ENCODE assay signal across 10 cellular contexts in the genomic region with DNA sequence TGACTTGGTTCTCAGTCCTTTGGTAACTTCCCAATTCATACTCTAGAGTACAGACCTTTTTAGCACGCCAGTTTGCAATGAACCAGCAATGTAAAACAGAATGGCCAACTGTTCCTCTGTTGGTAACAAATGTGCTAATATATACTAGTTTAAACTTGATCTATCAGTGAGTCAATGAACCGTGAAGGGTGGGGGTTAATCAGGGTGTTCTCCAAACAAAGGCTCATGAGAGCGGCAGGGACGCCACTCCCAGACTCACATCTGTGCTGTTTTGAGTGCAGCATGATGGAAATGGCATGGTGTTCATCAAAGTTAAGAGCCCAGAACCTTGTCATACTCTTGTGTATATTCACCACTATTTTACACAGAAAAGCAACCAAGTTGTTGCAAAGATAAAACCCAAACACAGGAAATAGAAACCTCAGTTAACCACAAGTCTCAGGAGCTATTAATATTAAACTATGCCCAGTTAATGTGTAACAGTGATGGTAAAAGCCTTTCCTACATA.
DNase-seq lines count a peak whose midpoint lies in the region; ATAC-seq, FAIRE-seq and TF ChIP-seq lines count a peak whose summit lies in the region.
"Had no signal": no experiment of that assay in that cellular context is flagged by ENCODE, and none has a peak within 500 bp of the region (broad histone marks: within the 10 kb centered on the region; RNA-seq: fewer than 3 reads in every experiment).

No MANE protein-coding gene starts in this region.

- ATAC-seq in A549 = peak; percentile 80 to 89
- ATAC-seq in GM18909 (IDR thresholded peaks at IDR 0.05; ENCODE audit: poor library complexity, unreplicated experiment) = peak; percentile 98
- ATAC-seq in HG03064 (IDR thresholded peaks at IDR 0.05; ENCODE audit: low read depth, unreplicated experiment) = peak; percentile 98

- no peak for TF ChIP-seq RAD21 in A549 (conservative IDR thresholded peaks at IDR 0.05 in 1 of 2, IDR thresholded peaks at IDR 0.05 in 1 of 2)

- TF ChIP-seq POLR2A in A549 (IDR thresholded peaks at IDR 0.05; ENCODE audit: low read length) = no peak

- WGBS in A549 (ENCODE audit: missing lambda C conversion rate) = 13% methylated on average over 4 of the region's 4 CpGs

- H3K4me2 ChIP-seq in A549 = peak overlapping the region; percentile 65

- CTCF ChIA-PET in A549 (lab: Yijun Ruan, JAX) = interaction anchor here (2.3 kb wide), 1 partner anchor 129 kb away, joined by 5 read pairs; no protein-coding TSS in a partner anchor

- POLR2A ChIA-PET in A549 (lab: Yijun Ruan, JAX) = no interaction called here

- FAIRE-seq in A549 (lab: Jason Lieb, UNC) = no peak

- peak overlapping the region; percentile 17 to 39; a peak in 4 of 6 replicates for H3K27ac ChIP-seq in A549
- H3K27ac ChIP-seq: lower lobe of right lung, thoracic aorta had no signal

- peak; percentile 9 to 31 for DNase-seq in A549 (ENCODE audit: low read depth in 1 of 2, low spot score in 1 of 2)
- peak; percentile 99 for DNase-seq in NCI-H524 (lab: John Stamatoyannopoulos, UW)
- DNase-seq in left kidney (ENCODE audit: low read depth, low spot score) = peak; percentile 88
- DNase-seq in RPMI8226 = no peak
- DNase-seq in Kasumi-1 (lab: John Stamatoyannopoulos, UW) = no peak
- DNase-seq in central memory CD4-positive, alpha-beta T cell = no peak
- DNase-seq: lower lobe of right lung had no signal

- no peaks in the 10 kb centered on the region for H3K9me3 ChIP-seq in A549
- H3K9me3 ChIP-seq: lower lobe of right lung, thoracic aorta had no signal

- no peak for TF ChIP-seq CTCF in A549 (IDR thresholded peaks at IDR 0.05)

- H3K4me3 ChIP-seq in A549 = peak overlapping the region; percentile 6; the same call in 1 of the 3 replicates
- H3K4me3 ChIP-seq: lower lobe of right lung, thoracic aorta had no signal

- TF ChIP-seq EP300 in A549 (IDR thresholded peaks at IDR 0.05) = no peak

- H3K4me1 ChIP-seq in A549 = peaks cover 19% of the 10 kb centered on the region
- H3K4me1 ChIP-seq: lower lobe of right lung had no signal

TF ChIP-seq in A549, 52 proteins besides CTCF, POLR2A, EP300 and RAD21:
- TF ChIP-seq SREBF2 (IDR thresholded peaks at IDR 0.05) = no peak
- TF ChIP-seq, protein P1, sequence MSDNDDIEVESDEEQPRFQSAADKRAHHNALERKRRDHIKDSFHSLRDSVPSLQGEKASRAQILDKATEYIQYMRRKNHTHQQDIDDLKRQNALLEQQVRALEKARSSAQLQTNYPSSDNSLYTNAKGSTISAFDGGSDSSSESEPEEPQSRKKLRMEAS (IDR thresholded peaks at IDR 0.05) = 0 out of 2 replicates have a peak, but pooled peaks have one; percentile 18

Comparison
In these comparisons a context has a peak if more than half of its experiments do, and no peak if none do; other contexts are left out.
1. DNase-seq: peak in A549 (2 of 2), NCI-H524 (2 of 2) and left kidney (single experiment); none in RPMI8226 (single experiment), Kasumi-1 (0 of 2) and central memory CD4-positive, alpha-beta T cell (single experiment).
2. Peak in every context shown above with its lines, with median percentiles within 50 percentile points of each other: ATAC-seq.